Comparison of ENCODE assay signal across 32 cellular contexts in the genomic region with DNA sequence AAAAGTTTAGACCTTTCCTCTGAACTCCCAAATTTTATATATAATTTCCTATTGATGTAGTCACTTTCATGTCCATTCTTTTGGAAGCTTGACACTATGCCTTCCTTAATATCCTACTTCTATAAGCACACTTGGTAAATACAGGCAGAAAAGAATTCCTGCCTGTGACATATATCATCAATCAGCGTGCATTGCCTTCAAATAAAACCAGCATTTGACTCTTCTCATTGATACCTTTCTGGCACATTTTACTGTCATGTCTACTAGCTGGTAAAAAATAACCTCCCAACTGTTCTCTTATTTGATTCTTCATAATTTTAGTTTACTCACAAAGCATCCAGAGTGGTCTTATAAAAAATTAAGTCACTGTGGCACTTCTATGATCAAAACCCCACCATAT.
"Had no signal": no experiment of that assay in that cellular context is flagged by ENCODE, and none has a peak within 500 bp of the region (broad histone marks: within the 10 kb centered on the region; RNA-seq: fewer than 3 reads in every experiment).

No MANE protein-coding gene starts in this region.

- H3K36me3 ChIP-seq: adrenal gland, ascending aorta, brain microvascular endothelial cell, breast epithelium, cardiac muscle cell had no signal

- H3K4me3 ChIP-seq: adrenal gland, ascending aorta, body of pancreas, breast epithelium, cardiac muscle cell had no signal

- ATAC-seq: activated naive CD4-positive, alpha-beta T cell treated with anti-CD3 and anti-CD28 coated beads, Interleukin-2, amount 50 U/mL, for 72 hours; activated naive CD8-positive, alpha-beta T cell treated with anti-CD3 and anti-CD28 coated beads, Interleukin-2, amount 50 U/mL, for 24 hours; activated T-cell treated with anti-CD3 and anti-CD28 coated beads, Interleukin-2, amount 50 U/mL, for 4 hours; activated T-cell treated with anti-CD3 and anti-CD28 coated beads, Interleukin-2, amount 50 U/mL, for 72 hours; activated T-helper 17 cell treated with anti-CD3 and anti-CD28 coated beads, Interleukin-2, amount 50 U/mL, for 72 hours; body of pancreas had no signal

- H3K27ac ChIP-seq: adrenal gland, ascending aorta, body of pancreas, brain microvascular endothelial cell, breast epithelium, cardiac muscle cell had no signal

- H3K27me3 ChIP-seq: adrenal gland, ascending aorta, body of pancreas, brain microvascular endothelial cell, breast epithelium, cardiac muscle cell had no signal

- DNase-seq: activated effector memory CD4-positive, alpha-beta T cell treated with anti-CD3 and anti-CD28 coated beads, Interleukin-2, amount 50 U/mL, for 16 hours; activated effector memory CD4-positive, alpha-beta T cell treated with Interleukin-2 at 50 U/mL for 16 hours; activated gamma-delta T cell; activated gamma-delta T cell treated with Interleukin-2 at 50 U/mL for 16 hours; activated naive CD4-positive, alpha-beta T cell; activated naive CD4-positive, alpha-beta T cell treated with anti-CD3 and anti-CD28 coated beads for 36 hours; activated naive CD4-positive, alpha-beta T cell treated with anti-CD3 and anti-CD28 coated beads, Interleukin-2, amount 10 ng/mL, durations not matched to agents 7 days and 5 days; activated naive CD4-positive, alpha-beta T cell treated with anti-CD3 and anti-CD28 coated beads, Interleukin-2, amount 50 U/mL, for 16 hours; activated naive CD4-positive, alpha-beta T cell treated with Interleukin-2 at 50 U/mL for 16 hours; activated naive CD8-positive, alpha-beta T cell treated with anti-CD3 and anti-CD28 coated beads for 36 hours; activated naive CD8-positive, alpha-beta T cell treated with anti-CD3 and anti-CD28 coated beads, Interleukin-2, amount 10 ng/mL, durations not matched to agents 7 days and 5 days; activated naive CD8-positive, alpha-beta T cell treated with anti-CD3 and anti-CD28 coated beads, Interleukin-2, amount 50 U/mL, for 24 hours; activated T-cell treated with anti-CD3 and anti-CD28 coated beads, Interleukin-2, amount 50 U/mL, for 1 hour; activated T-cell treated with anti-CD3 and anti-CD28 coated beads, Interleukin-2, amount 50 U/mL, for 24 hours; activated T-cell treated with anti-CD3 and anti-CD28 coated beads, Interleukin-2, amount 50 U/mL, for 4 hours; activated T-cell treated with anti-CD3 and anti-CD28 coated beads, Interleukin-2, amount 50 U/mL, for 48 hours; activated T-cell treated with anti-CD3 and anti-CD28 coated beads, Interleukin-2, amount 50 U/mL, for 72 hours; adrenal gland; amniotic stem cell; amygdala; anterior cingulate cortex; aorta; body of pancreas; brain microvascular endothelial cell; caudate nucleus; central memory CD4-positive, alpha-beta T cell; cerebellar nuclear complex had no signal

- H3K9me3 ChIP-seq: adrenal gland, ascending aorta, body of pancreas had no signal
